10 cellular contexts compared by ENCODE assay signal in the genomic region with DNA sequence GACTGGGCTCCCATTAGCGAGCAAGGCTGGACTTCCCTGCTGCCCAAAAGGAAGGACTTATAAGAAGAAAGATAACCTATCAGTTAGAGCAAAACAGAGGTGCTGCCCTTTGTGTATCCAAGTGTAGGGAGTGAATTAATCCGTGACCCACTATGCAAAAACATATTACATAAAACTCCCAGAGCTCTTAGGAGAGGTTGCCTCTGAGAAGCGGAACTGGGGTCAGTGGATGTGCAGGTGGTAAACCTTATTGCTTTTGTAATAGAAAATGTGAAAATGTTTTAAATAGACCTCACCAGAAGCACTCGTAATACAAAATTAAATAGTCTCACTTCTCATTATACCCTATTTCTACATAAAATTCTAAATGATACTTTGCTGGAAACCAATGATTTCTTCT. TPM values are rescaled to one million over a fixed set of nuclear protein-coding genes. Genes with fewer than 3 reads are reported as not detected.
"Had no signal": no experiment of that assay in that cellular context is flagged by ENCODE, and none has a peak within 500 bp of the region (broad histone marks: within the 10 kb centered on the region; RNA-seq: fewer than 3 reads in every experiment).

No MANE protein-coding gene starts in this region.

- ATAC-seq: foreskin keratinocyte had no signal

- H3K27ac Mint-ChIP-seq: activated CD4-positive, alpha-beta T cell treated with anti-CD3 and anti-CD28 coated beads, Interleukin-2, amount 10 ng/mL, durations not matched to agents 7 days and 5 days; stimulated activated effector memory CD8-positive, alpha-beta T cell treated with anti-CD3 and anti-CD28 coated beads, Interleukin-12 subunit alpha, Interleukin-12 subunit beta, amount 100 ng/mL, for 72 hours had no signal

- DNase-seq: activated CD4-positive, alpha-beta T cell treated with anti-CD3 and anti-CD28 coated beads, Interleukin-2, amount 10 ng/mL, durations not matched to agents 7 days and 5 days; activated CD8-positive, alpha-beta memory T cell treated with anti-CD3 and anti-CD28 coated beads for 24 hours; activated naive CD4-positive, alpha-beta T cell treated with Interleukin-2 at 50 U/mL for 16 hours; foreskin keratinocyte; head of caudate nucleus; mammary epithelial cell; posterior cingulate gyrus; small intestine had no signal

- H3K36me3 Mint-ChIP-seq: stimulated activated effector memory CD8-positive, alpha-beta T cell treated with anti-CD3 and anti-CD28 coated beads, Interleukin-12 subunit alpha, Interleukin-12 subunit beta, amount 100 ng/mL, for 72 hours had no signal

- H3K27me3 ChIP-seq: foreskin keratinocyte, tibial nerve had no signal

- H3K4me3 Mint-ChIP-seq: activated CD4-positive, alpha-beta T cell treated with anti-CD3 and anti-CD28 coated beads, Interleukin-2, amount 10 ng/mL, durations not matched to agents 7 days and 5 days; stimulated activated effector memory CD8-positive, alpha-beta T cell treated with anti-CD3 and anti-CD28 coated beads, Interleukin-12 subunit alpha, Interleukin-12 subunit beta, amount 100 ng/mL, for 72 hours had no signal

- H3K27ac ChIP-seq: foreskin keratinocyte, tibial nerve had no signal

- H3K9me3 Mint-ChIP-seq: activated CD4-positive, alpha-beta T cell treated with anti-CD3 and anti-CD28 coated beads, Interleukin-2, amount 10 ng/mL, durations not matched to agents 7 days and 5 days; stimulated activated effector memory CD8-positive, alpha-beta T cell treated with anti-CD3 and anti-CD28 coated beads, Interleukin-12 subunit alpha, Interleukin-12 subunit beta, amount 100 ng/mL, for 72 hours had no signal

- H3K4me3 ChIP-seq: tibial nerve had no signal

- H3K4me1 ChIP-seq: foreskin keratinocyte, tibial nerve had no signal

- H3K36me3 ChIP-seq: tibial nerve had no signal

- H3K9me3 ChIP-seq: tibial nerve had no signal

- H3K4me1 Mint-ChIP-seq: stimulated activated effector memory CD8-positive, alpha-beta T cell treated with anti-CD3 and anti-CD28 coated beads, Interleukin-12 subunit alpha, Interleukin-12 subunit beta, amount 100 ng/mL, for 72 hours had no signal

RNA-seq across cellular contexts. Expression of a gene that starts 17.1 kb away (rescaled TPM):
- polyA plus RNA-seq: mammary epithelial cell had no signal
